ENCODE assay signal across 8 cellular contexts in the genomic region with DNA sequence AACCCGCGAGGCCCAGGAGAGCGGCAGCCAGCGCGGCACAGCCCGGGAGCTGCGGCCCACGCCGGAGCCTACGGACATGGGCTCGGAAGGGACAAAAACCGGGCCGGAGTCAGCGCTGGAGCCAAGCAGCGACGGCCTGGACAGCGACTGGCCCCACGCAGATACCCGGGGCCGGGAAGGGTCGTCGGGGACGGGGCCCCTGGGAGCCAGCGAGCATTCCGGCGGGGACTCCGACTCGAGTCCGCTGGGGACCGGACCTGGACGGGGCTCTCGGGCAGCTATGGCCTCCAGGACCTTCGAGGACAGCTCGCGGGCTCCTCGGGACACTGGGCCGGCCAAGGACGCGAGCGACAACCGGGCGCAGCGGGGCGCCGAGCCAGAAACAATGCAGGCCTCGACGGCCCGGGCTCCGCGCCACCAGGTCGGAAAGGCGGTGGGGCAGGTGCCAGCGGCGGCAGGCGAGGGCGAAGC. TPM values are rescaled to one million over a fixed set of nuclear protein-coding genes. Genes with fewer than 3 reads are reported as not detected.
DNase-seq lines count a peak whose midpoint lies in the region; ATAC-seq and TF ChIP-seq lines count a peak whose summit lies in the region.

No MANE protein-coding gene starts in this region.

- no peak for DNase-seq in activated naive CD8-positive, alpha-beta T cell treated with anti-CD3 and anti-CD28 coated beads, Interleukin-2, amount 10 ng/mL, durations not matched to agents 7 days and 5 days
- DNase-seq in immature natural killer cell (no peak), iPS-NIHi11 (ENCODE audit: low spot score) (no peak), GM10266 (ENCODE audit: extremely low spot score) (no peak), cerebellar cortex (ENCODE audit: low spot score) (no peak)
- peak; percentile 35 for DNase-seq in stimulated activated naive B cell treated with anti-CD40 and anti-IgM and Interleukin-4, amounts not matched to agents 10 μg/mL and 1 μg/mL and 100 μg/mL, for 72 hours

- H3K27me3 Mint-ChIP-seq in activated naive CD8-positive, alpha-beta T cell treated with anti-CD3 and anti-CD28 coated beads, Interleukin-2, amount 10 ng/mL, durations not matched to agents 7 days and 5 days = peaks cover 25% of the 10 kb centered on the region
- H3K27me3 Mint-ChIP-seq in immature natural killer cell (ENCODE audit: low read depth in 3 of 3) = peaks cover 2 to 10% (median 4%) of the 10 kb centered on the region in 3 donors
- no peaks in the 10 kb centered on the region for H3K27me3 Mint-ChIP-seq in stimulated activated naive B cell treated with anti-CD40 and anti-IgM and Interleukin-4, amounts not matched to agents 10 μg/mL and 1 μg/mL and 100 μg/mL, for 72 hours

- H3K4me3 Mint-ChIP-seq in activated naive CD8-positive, alpha-beta T cell treated with anti-CD3 and anti-CD28 coated beads, Interleukin-2, amount 10 ng/mL, durations not matched to agents 7 days and 5 days = peak overlapping the region; percentile 64
- peak overlapping the region; percentile 64 to 82 (median 72) for H3K4me3 Mint-ChIP-seq in immature natural killer cell
- peak overlapping the region; percentile 86 to 90 for H3K4me3 Mint-ChIP-seq in stimulated activated naive B cell treated with anti-CD40 and anti-IgM and Interleukin-4, amounts not matched to agents 10 μg/mL and 1 μg/mL and 100 μg/mL, for 72 hours

- POLR2A ChIA-PET in activated naive CD8-positive, alpha-beta T cell treated with anti-CD3 and anti-CD28 coated beads, Interleukin-2, amount 10 ng/mL, durations not matched to agents 7 days and 5 days (lab: Charles Lee) = interaction anchor here (0.9 to 2.0 kb wide), 7 partner anchors 8 to 132 kb away, joined by 3 to 13 read pairs (median 6); a partner anchor contains a TSS

- TF ChIP-seq CTCF in GM10266 (IDR thresholded peaks at IDR 0.05; ENCODE audit: control insufficient read depth, insufficient read depth, low read depth, missing control alignments) = no peak

- no peaks in the 10 kb centered on the region for H3K36me3 Mint-ChIP-seq in activated naive CD8-positive, alpha-beta T cell treated with anti-CD3 and anti-CD28 coated beads, Interleukin-2, amount 10 ng/mL, durations not matched to agents 7 days and 5 days
- H3K36me3 Mint-ChIP-seq in immature natural killer cell = no peaks in the 10 kb centered on the region
- H3K36me3 Mint-ChIP-seq in stimulated activated naive B cell treated with anti-CD40 and anti-IgM and Interleukin-4, amounts not matched to agents 10 μg/mL and 1 μg/mL and 100 μg/mL, for 72 hours = peaks cover 0 to 5% of the 10 kb centered on the region in 2 donors

- ATAC-seq in GM18517 (IDR thresholded peaks at IDR 0.05; ENCODE audit: unreplicated experiment) (peak; percentile 26), HG03039 (IDR thresholded peaks at IDR 0.05; ENCODE audit: unreplicated experiment) (peak; percentile 20)
- ATAC-seq in activated naive CD8-positive, alpha-beta T cell treated with anti-CD3 and anti-CD28 coated beads, Interleukin-2, amount 10 ng/mL, durations not matched to agents 7 days and 5 days (ENCODE audit: low read depth) = peak; percentile 27
- peak; percentile 22 to 48 for ATAC-seq in stimulated activated naive B cell treated with anti-CD40 and anti-IgM and Interleukin-4, amounts not matched to agents 10 μg/mL and 1 μg/mL and 100 μg/mL, for 72 hours (replicated peaks)

- no peak overlapping the region for H3K27ac Mint-ChIP-seq in activated naive CD8-positive, alpha-beta T cell treated with anti-CD3 and anti-CD28 coated beads, Interleukin-2, amount 10 ng/mL, durations not matched to agents 7 days and 5 days
- H3K27ac Mint-ChIP-seq in immature natural killer cell = peak overlapping the region in 2 of 6 donors; percentile 55 to 80
- peak overlapping the region; percentile 94 for H3K27ac Mint-ChIP-seq in stimulated activated naive B cell treated with anti-CD40 and anti-IgM and Interleukin-4, amounts not matched to agents 10 μg/mL and 1 μg/mL and 100 μg/mL, for 72 hours

- H3K9me3 Mint-ChIP-seq in activated naive CD8-positive, alpha-beta T cell treated with anti-CD3 and anti-CD28 coated beads, Interleukin-2, amount 10 ng/mL, durations not matched to agents 7 days and 5 days = no peaks in the 10 kb centered on the region
- H3K9me3 Mint-ChIP-seq in immature natural killer cell = no peaks in the 10 kb centered on the region
- H3K9me3 Mint-ChIP-seq in stimulated activated naive B cell treated with anti-CD40 and anti-IgM and Interleukin-4, amounts not matched to agents 10 μg/mL and 1 μg/mL and 100 μg/mL, for 72 hours = no peaks in the 10 kb centered on the region

- H3K4me1 Mint-ChIP-seq in activated naive CD8-positive, alpha-beta T cell treated with anti-CD3 and anti-CD28 coated beads, Interleukin-2, amount 10 ng/mL, durations not matched to agents 7 days and 5 days = peaks cover 5% of the 10 kb centered on the region
- H3K4me1 Mint-ChIP-seq in immature natural killer cell = peaks cover 31% of the 10 kb centered on the region in 2 donors
- H3K4me1 Mint-ChIP-seq in stimulated activated naive B cell treated with anti-CD40 and anti-IgM and Interleukin-4, amounts not matched to agents 10 μg/mL and 1 μg/mL and 100 μg/mL, for 72 hours = peaks cover 8 to 28% of the 10 kb centered on the region in 2 donors

RNA-seq across cellular contexts. Expression of a gene that starts 1.0 kb away (rescaled TPM):
- total RNA-seq in activated naive CD8-positive, alpha-beta T cell treated with anti-CD3 and anti-CD28 coated beads, Interleukin-2, amount 10 ng/mL, durations not matched to agents 7 days and 5 days = 100 to 1,000 TPM; 120 to 125 TPM
- 1 to 10 TPM in 2 of 3 donors, under 1 TPM in 1; 0.76 to 3.0 (median 2.6) TPM for polyA plus RNA-seq in immature natural killer cell

RNA-seq across cellular contexts. Expression of a gene that starts 44.7 kb away (rescaled TPM):
- under 1 TPM; 0.26 to 0.42 TPM for total RNA-seq in activated naive CD8-positive, alpha-beta T cell treated with anti-CD3 and anti-CD28 coated beads, Interleukin-2, amount 10 ng/mL, durations not matched to agents 7 days and 5 days
- 1 to 10 TPM in 1 of 3 donors, not detected in 2; 1.1 TPM for polyA plus RNA-seq in immature natural killer cell
